Comparison of ENCODE assay signal across 13 cellular contexts in the genomic region with DNA sequence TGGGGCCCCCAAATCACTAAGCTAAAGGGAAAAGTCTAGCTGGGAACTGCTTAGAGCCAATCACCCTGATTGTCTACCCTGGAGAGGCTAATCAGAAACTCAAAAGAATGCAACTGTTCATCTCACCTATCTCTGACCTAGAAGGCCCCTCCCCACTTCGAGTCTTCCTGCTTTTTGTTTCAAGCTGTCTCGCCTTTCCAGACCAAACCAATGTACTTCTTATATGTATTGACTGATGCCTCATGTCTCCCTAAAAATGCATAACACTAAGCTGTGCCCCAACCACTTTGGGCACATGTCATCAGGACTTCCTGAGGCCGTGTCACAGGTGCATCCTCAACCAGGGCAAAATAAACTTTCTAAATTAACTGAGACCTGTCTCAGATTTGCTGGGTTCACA.
A peak's percentile ranks its signal among the peaks of the same experiment; 100 is the strongest.
DNase-seq lines count a peak whose midpoint lies in the region; TF ChIP-seq lines count a peak whose summit lies in the region.
"Had no signal": no experiment of that assay in that cellular context is flagged by ENCODE, and none has a peak within 500 bp of the region (broad histone marks: within the 10 kb centered on the region; RNA-seq: fewer than 3 reads in every experiment).

No MANE protein-coding gene starts in this region.

- H3K9me2 ChIP-seq in SU-DHL-6 (replicated peaks; ENCODE audit: insufficient read depth, low read length): no peaks in the 10 kb centered on the region

- TF ChIP-seq CTCF in SU-DHL-6 (IDR thresholded peaks at IDR 0.05; ENCODE audit: insufficient read depth, low read length, poor library complexity, severe bottlenecking): no peak
- TF ChIP-seq CTCF in smooth muscle cell (IDR thresholded peaks at IDR 0.05; ENCODE audit: borderline replicate concordance, insufficient read depth, poor library complexity, severe bottlenecking): no peak

- in situ Hi-C loops in KBM-7 (cut with MboI; ENCODE audit: low pct_unique_long_range_greater_than_20kb, low sequenced_read_pairs): no loop called here

- H3K4me2 ChIP-seq in SU-DHL-6 (ENCODE audit: low read depth, low read length, poor library complexity, severe bottlenecking): peak overlapping the region; percentile 64
- peak overlapping the region; percentile 31 for H3K4me2 ChIP-seq in smooth muscle cell

- H3K36me3 ChIP-seq in HUES48 (ENCODE audit: control insufficient read depth, insufficient read depth, low read length) (peaks cover 41% of the 10 kb centered on the region), SU-DHL-6 (ENCODE audit: low read length) (no peaks in the 10 kb centered on the region), smooth muscle cell (ENCODE audit: low read depth) (no peaks in the 10 kb centered on the region)
- H3K36me3 ChIP-seq: thyroid gland had no signal

- H3K4me1 ChIP-seq in HUES48 (ENCODE audit: control insufficient read depth, insufficient read depth, low read length) (peaks cover 32% of the 10 kb centered on the region), smooth muscle cell (ENCODE audit: low read depth) (peaks cover 20% of the 10 kb centered on the region)
- H3K4me1 ChIP-seq: psoas muscle had no signal

- H3K27me3 ChIP-seq in HUES48 (ENCODE audit: control insufficient read depth, insufficient read depth, low read length) (no peaks in the 10 kb centered on the region), SU-DHL-6 (ENCODE audit: low read length) (no peaks in the 10 kb centered on the region), smooth muscle cell (ENCODE audit: low read depth) (no peaks in the 10 kb centered on the region)
- H3K27me3 ChIP-seq: thyroid gland had no signal

- WGBS in smooth muscle cell (ENCODE audit: low lambda C conversion rate): 54% methylated on average over 3 of the region's 3 CpGs

- H2AFZ ChIP-seq in SU-DHL-6 (ENCODE audit: low read depth, low read length, severe bottlenecking) (peak overlapping the region; percentile 65), smooth muscle cell (ENCODE audit: low read depth) (no peak overlapping the region)

- H3K4me3 ChIP-seq in HUES48 (ENCODE audit: low read depth, low read length) (peak overlapping the region; percentile 10; the same call in 1 of the 2 replicates), SU-DHL-6 (ENCODE audit: insufficient read depth, low read length, poor library complexity, severe bottlenecking) (no peak overlapping the region), smooth muscle cell (no peak overlapping the region)
- H3K4me3 ChIP-seq: psoas muscle, thyroid gland had no signal

- 0 out of 2 replicates have a peak overlapping the region, but pooled peaks have one; percentile 12 for H3K9ac ChIP-seq in HUES48 (ENCODE audit: low read depth, low read length)
- peak overlapping the region; percentile 30 for H3K9ac ChIP-seq in SU-DHL-6 (ENCODE audit: low read length)
- no peak overlapping the region for H3K9ac ChIP-seq in smooth muscle cell (ENCODE audit: low read depth)

- H4K20me1 ChIP-seq in SU-DHL-6 (ENCODE audit: low read depth, low read length) (no peaks in the 10 kb centered on the region), smooth muscle cell (ENCODE audit: low read depth) (peaks cover 38% of the 10 kb centered on the region)

- no peaks in the 10 kb centered on the region for H3K79me2 ChIP-seq in SU-DHL-6 (ENCODE audit: insufficient read depth, low read length)
- peaks cover 2% of the 10 kb centered on the region for H3K79me2 ChIP-seq in smooth muscle cell (ENCODE audit: low read depth)

- H3K27ac ChIP-seq in HUES48 (ENCODE audit: low read depth, low read length) (peak overlapping the region; percentile 98), SU-DHL-6 (ENCODE audit: low read depth, low read length) (peak overlapping the region; percentile 72), smooth muscle cell (ENCODE audit: low read depth) (peak overlapping the region; percentile 54)
- H3K27ac ChIP-seq: psoas muscle, thyroid gland had no signal

- H3K9me3 ChIP-seq in HUES48 (ENCODE audit: control insufficient read depth, insufficient read depth, low read length) (no peaks in the 10 kb centered on the region), SU-DHL-6 (ENCODE audit: insufficient read depth, low read length) (no peaks in the 10 kb centered on the region), smooth muscle cell (replicated peaks; ENCODE audit: low read depth) (no peaks in the 10 kb centered on the region)
- H3K9me3 ChIP-seq: psoas muscle, thyroid gland had no signal

- no peaks in the 10 kb centered on the region; the same call in 1 of the 2 replicates for H3F3A ChIP-seq in SU-DHL-6 (ENCODE audit: insufficient read depth)
- H3F3A ChIP-seq in smooth muscle cell (ENCODE audit: low read depth): peaks cover 27% of the 10 kb centered on the region

- DNase-seq in iPS DF 19.7 (ENCODE audit: low read depth, low spot score): peak; percentile 12
- DNase-seq in smooth muscle cell (lab: John Stamatoyannopoulos, UW; ENCODE audit: unreplicated experiment): no peak
- no peak for DNase-seq in COLO829 (ENCODE audit: low spot score)
- no peak for DNase-seq in KBM-7
- DNase-seq in anterior cingulate cortex (lab: John Stamatoyannopoulos, UW): no peak
- DNase-seq: activated CD8-positive, alpha-beta memory T cell treated with anti-CD3 and anti-CD28 coated beads, Interleukin-2, amount 10 ng/mL, durations not matched to agents 7 days and 5 days; natural killer cell; NCI-H187; psoas muscle; SHP77; thyroid gland had no signal
